Comparison of ENCODE assay signal across 17 cellular contexts in genomic region chr14:99425272-99425681, GRCh38. TPM values are rescaled to one million over a fixed set of nuclear protein-coding genes. Genes with fewer than 3 reads are reported as not detected.
DNase-seq lines count a peak whose midpoint lies in the region; ATAC-seq and TF ChIP-seq lines count a peak whose summit lies in the region.
"Had no signal": no experiment of that assay in that cellular context is flagged by ENCODE, and none has a peak within 500 bp of the region (broad histone marks: within the 10 kb centered on the region; RNA-seq: fewer than 3 reads in every experiment).

No MANE protein-coding gene starts in this region.

- peaks cover 0 to 6% (median 0%) of the 10 kb centered on the region in 4 donors for H3K9me3 ChIP-seq in stomach
- no peaks in the 10 kb centered on the region for H3K9me3 ChIP-seq in CD8-positive, alpha-beta T cell (ENCODE audit: low read length)
- H3K9me3 ChIP-seq: testis had no signal

- H3K9me3 Mint-ChIP-seq in CD8-positive, alpha-beta T cell, result peaks cover 5% of the 10 kb centered on the region

- CTCF ChIA-PET in CD8-positive, alpha-beta T cell (lab: Charles Lee), result interaction anchor here (1.2 to 3.0 kb wide), 4 partner anchors 9 to 36 kb away, joined by 3 to 18 read pairs (median 4); no protein-coding TSS in a partner anchor

- H3K4me3 ChIP-seq in stomach, result no peak overlapping the region
- no peak overlapping the region for H3K4me3 ChIP-seq in CD8-positive, alpha-beta T cell (ENCODE audit: low read depth, low read length)
- H3K4me3 ChIP-seq: left ventricle myocardium inferior, testis had no signal

- H3K27me3 Mint-ChIP-seq in CD8-positive, alpha-beta T cell (ENCODE audit: low read depth), result no peaks in the 10 kb centered on the region
- H3K27me3 Mint-ChIP-seq: activated naive CD8-positive, alpha-beta T cell treated with anti-CD3 and anti-CD28 coated beads, Interleukin-2, amount 50 U/mL, for 24 hours; activated T-cell treated with anti-CD3 and anti-CD28 coated beads, Interleukin-2, amount 50 U/mL, for 24 hours had no signal

- H3K27ac ChIP-seq in foreskin keratinocyte, result no peak overlapping the region
- H3K27ac ChIP-seq in stomach, result peak overlapping the region in 1 of 5 donors; percentile 26
- H3K27ac ChIP-seq in CD8-positive, alpha-beta T cell (ENCODE audit: low read depth, low read length), result no peak overlapping the region
- H3K27ac ChIP-seq: left ventricle myocardium inferior, testis had no signal

- TF ChIP-seq EP300 in stomach (IDR thresholded peaks at IDR 0.05), result no peak

- no peak for TF ChIP-seq CTCF in foreskin keratinocyte (conservative IDR thresholded peaks at IDR 0.05)
- TF ChIP-seq CTCF in stomach (IDR thresholded peaks at IDR 0.05), result no peak
- no peak for TF ChIP-seq CTCF in CD8-positive, alpha-beta T cell (IDR thresholded peaks at IDR 0.05)

- WGBS in stomach, 5 donors, result 52 to 79% (median 59%) methylated on average over 11 of the region's 11 CpGs

- H3K27me3 ChIP-seq in foreskin keratinocyte, result no peaks in the 10 kb centered on the region
- H3K27me3 ChIP-seq in stomach, result no peaks in the 10 kb centered on the region
- no peaks in the 10 kb centered on the region for H3K27me3 ChIP-seq in CD8-positive, alpha-beta T cell (ENCODE audit: insufficient read depth, low read length)
- H3K27me3 ChIP-seq: testis had no signal

- no peak for TF ChIP-seq POLR2A in stomach (IDR thresholded peaks at IDR 0.05)

- H3K36me3 Mint-ChIP-seq in CD8-positive, alpha-beta T cell, result peaks cover 50% of the 10 kb centered on the region

- peaks cover 0 to 47% (median 30%) of the 10 kb centered on the region in 4 donors for H3K36me3 ChIP-seq in stomach
- no peaks in the 10 kb centered on the region for H3K36me3 ChIP-seq in CD8-positive, alpha-beta T cell (ENCODE audit: insufficient read depth, low read length)

- no peak overlapping the region for H3K27ac Mint-ChIP-seq in CD8-positive, alpha-beta T cell
- H3K27ac Mint-ChIP-seq: activated naive CD8-positive, alpha-beta T cell treated with anti-CD3 and anti-CD28 coated beads, Interleukin-2, amount 50 U/mL, for 24 hours; T-helper 1 cell treated with Interleukin-12 subunit alpha and Interleukin-12 subunit beta and Interleukin-4 antibody, amounts not matched to agents 30 μg/mL and 1 μg/mL, for 36 hours had no signal

- intact Hi-C loops in stomach (cut with DNase I; ENCODE audit: low total_unique reads), result no loop called here
- intact Hi-C loops in CD8-positive, alpha-beta T cell (cut with DNase I, micrococcal nuclease), result no loop called here

- H3K4me1 ChIP-seq in foreskin keratinocyte (no peaks in the 10 kb centered on the region), stomach (peaks cover 9 to 30% (median 23%) of the 10 kb centered on the region in 4 donors)
- no peaks in the 10 kb centered on the region for H3K4me1 ChIP-seq in CD8-positive, alpha-beta T cell (ENCODE audit: insufficient read depth, low read length)
- H3K4me1 ChIP-seq: testis had no signal

- ATAC-seq in foreskin keratinocyte, result peak; percentile 52
- no peak for ATAC-seq in CD8-positive, alpha-beta T cell
- no peak for ATAC-seq in HG02840 (IDR thresholded peaks at IDR 0.05; ENCODE audit: low FRiP score, unreplicated experiment)
- no peak for ATAC-seq in GM21619 (IDR thresholded peaks at IDR 0.05; ENCODE audit: unreplicated experiment)
- ATAC-seq: activated naive CD8-positive, alpha-beta T cell treated with anti-CD3 and anti-CD28 coated beads, Interleukin-2, amount 50 U/mL, for 24 hours; Panc1 had no signal

- POLR2A ChIA-PET in CD8-positive, alpha-beta T cell (lab: Charles Lee), result interaction anchor here (1.6 kb wide), 1 partner anchor 10 kb away, joined by 3 read pairs; no protein-coding TSS in a partner anchor

- H3K4me1 Mint-ChIP-seq in CD8-positive, alpha-beta T cell (ENCODE audit: low read depth), result peaks cover 21% of the 10 kb centered on the region
- H3K4me1 Mint-ChIP-seq: activated naive CD8-positive, alpha-beta T cell treated with anti-CD3 and anti-CD28 coated beads, Interleukin-2, amount 50 U/mL, for 24 hours had no signal

- H3K4me3 Mint-ChIP-seq in CD8-positive, alpha-beta T cell, result no peak overlapping the region
- H3K4me3 Mint-ChIP-seq: activated naive CD8-positive, alpha-beta T cell treated with anti-CD3 and anti-CD28 coated beads, Interleukin-2, amount 50 U/mL, for 24 hours; activated T-cell treated with anti-CD3 and anti-CD28 coated beads, Interleukin-2, amount 50 U/mL, for 24 hours; T-helper 1 cell treated with Interleukin-12 subunit alpha and Interleukin-12 subunit beta and Interleukin-4 antibody, amounts not matched to agents 30 μg/mL and 1 μg/mL, for 36 hours had no signal

- DNase-seq in NCI-H2171 treated with DMSO at 0.1 percent for 48 hours (lab: John Stamatoyannopoulos, UW) (peak; percentile 59), NCI-H2171 (lab: John Stamatoyannopoulos, UW) (no peak), NCI-H524 treated with DMSO at 0.1 percent for 48 hours (lab: John Stamatoyannopoulos, UW) (peak; percentile 100), foreskin keratinocyte (peak in 1 of 2 donors; percentile 10), stomach (peak; percentile 91)
- no peak for DNase-seq in CD8-positive, alpha-beta T cell
- DNase-seq: activated CD4-positive, alpha-beta T cell treated with anti-CD3 and anti-CD28 coated beads for 4 hours; activated naive CD8-positive, alpha-beta T cell treated with anti-CD3 and anti-CD28 coated beads, Interleukin-2, amount 50 U/mL, for 24 hours; activated T-cell treated with anti-CD3 and anti-CD28 coated beads, Interleukin-2, amount 50 U/mL, for 24 hours; Calu3; left ventricle myocardium inferior; NCI-H1694 treated with DMSO at 0.1 percent for 48 hours; testis had no signal

RNA-seq across cellular contexts. Expression of gene SETD3, which starts 55.4 kb away (rescaled TPM):
- total RNA-seq in foreskin keratinocyte (54.1 and 58.8 TPM in 2 replicates), stomach (100 to 1,000 TPM in 1 of 5 donors, 10 to 100 TPM in 4; 30.4 to 119 (median 51.4) TPM)
- polyA plus RNA-seq in foreskin keratinocyte (24.3 and 30.3 TPM in 2 replicates), stomach (10 to 100 TPM; 24.1 to 51.6 (median 29.9) TPM)
- total RNA-seq in CD8-positive, alpha-beta T cell, result 10 to 100 TPM; 40.3 to 45.6 TPM

RNA-seq across cellular contexts. Expression of gene CCNK, which starts 55.9 kb away (rescaled TPM):
- 41.3 and 47.5 TPM in 2 replicates for total RNA-seq in foreskin keratinocyte
- polyA plus RNA-seq in foreskin keratinocyte, result 24.8 and 27.6 TPM in 2 replicates
- 10 to 100 TPM in 3 of 5 donors, 1 to 10 TPM in 2; 2.3 to 48.3 (median 11.7) TPM for total RNA-seq in stomach
- 10 to 100 TPM in 2 of 3 donors, 1 to 10 TPM in 1; 9.5 to 16.6 (median 11.0) TPM for polyA plus RNA-seq in stomach
- total RNA-seq in CD8-positive, alpha-beta T cell, result 100 to 1,000 TPM; 171 to 177 TPM

Comparison
In these comparisons a context has a peak if more than half of its experiments do, and no peak if none do; other contexts are left out.
1. DNase-seq: peak in NCI-H2171 treated with DMSO at 0.1 percent for 48 hours (single experiment), NCI-H524 treated with DMSO at 0.1 percent for 48 hours (single experiment) and stomach (single experiment); none in NCI-H2171 (single experiment) and CD8-positive, alpha-beta T cell (0 of 7).